17 cellular contexts compared by ENCODE assay signal in the genomic region with DNA sequence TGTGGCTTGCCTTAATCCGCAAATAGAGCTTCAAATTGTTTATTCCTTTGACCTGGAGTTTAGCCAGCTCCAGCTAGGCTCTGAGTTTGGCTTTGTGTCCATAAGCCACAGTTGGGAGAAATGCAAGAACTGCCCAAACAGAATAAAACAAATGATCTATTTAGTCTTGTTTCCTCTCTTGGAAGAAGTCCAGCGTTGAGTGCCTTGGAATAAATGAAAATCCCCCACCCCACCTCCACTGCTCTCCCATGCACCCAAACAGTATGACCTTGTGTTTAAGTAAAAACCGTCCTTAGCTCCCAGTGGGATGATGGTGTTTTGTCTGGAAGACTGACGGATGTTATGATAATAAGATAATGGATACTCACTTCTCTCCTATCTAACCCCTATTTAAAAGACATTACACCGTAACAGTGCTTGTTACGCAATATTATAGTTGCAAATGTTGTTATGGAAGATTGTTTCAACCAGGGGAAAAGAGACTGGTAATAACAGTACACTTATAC. TPM values are rescaled to one million over a fixed set of nuclear protein-coding genes. Genes with fewer than 3 reads are reported as not detected.
DNase-seq lines count a peak whose midpoint lies in the region; ATAC-seq and TF ChIP-seq lines count a peak whose summit lies in the region.
"Had no signal": no experiment of that assay in that cellular context is flagged by ENCODE, and none has a peak within 500 bp of the region (broad histone marks: within the 10 kb centered on the region; RNA-seq: fewer than 3 reads in every experiment).

No MANE protein-coding gene starts in this region.

- intact Hi-C loops in Right ventricle myocardium inferior (cut with DNase I) = no loop called here
- intact Hi-C loops in right cardiac atrium (cut with DNase I) = no loop called here
- intact Hi-C loops in head of caudate nucleus (cut with DNase I) = no loop called here
- intact Hi-C loops in testis (cut with DNase I; ENCODE audit: low total_unique reads) = no loop called here

- TF ChIP-seq CTCF in testis (IDR thresholded peaks at IDR 0.05) = no peak

- no peak for DNase-seq in Right ventricle myocardium inferior (ENCODE audit: missing footprints)
- no peak for DNase-seq in right cardiac atrium
- peak in 23 of 42 donors; percentile 4 to 71 (median 41) for DNase-seq in head of caudate nucleus
- peak; percentile 34 for DNase-seq in testis
- no peak for DNase-seq in activated gamma-delta T cell (lab: John Stamatoyannopoulos, UW)
- DNase-seq in mucosa of gallbladder (ENCODE audit: low spot score) = no peak
- DNase-seq: ACHN; activated CD4-positive, alpha-beta T cell treated with anti-CD3 and anti-CD28 coated beads for 36 hours; activated T-cell treated with anti-CD3 and anti-CD28 coated beads, Interleukin-2, amount 50 U/mL, for 24 hours; Calu3; H9; Kasumi-1; NCI-H2107 had no signal

- H3K27ac ChIP-seq in right cardiac atrium (ENCODE audit: low read length) = no peak overlapping the region
- peak overlapping the region; percentile 62 for H3K27ac ChIP-seq in angular gyrus (ENCODE audit: low read depth, low read length)
- H3K27ac ChIP-seq in testis = no peak overlapping the region

- peaks cover 3% of the 10 kb centered on the region for H3K4me1 ChIP-seq in right cardiac atrium (ENCODE audit: control insufficient read depth, insufficient read depth, low read length)
- peaks cover under 1% of the 10 kb centered on the region for H3K4me1 ChIP-seq in testis

- H3K27me3 ChIP-seq in right cardiac atrium (ENCODE audit: control insufficient read depth, insufficient read depth) = no peaks in the 10 kb centered on the region
- H3K27me3 ChIP-seq in testis = no peaks in the 10 kb centered on the region

- H3K4me3 ChIP-seq in right cardiac atrium (ENCODE audit: low read length) (no peak overlapping the region), testis (no peak overlapping the region)
- H3K4me3 ChIP-seq: lung, smooth muscle cell had no signal

- ATAC-seq in Right ventricle myocardium inferior (peak; percentile 15), right cardiac atrium (no peak), GM18867 (IDR thresholded peaks at IDR 0.05; ENCODE audit: unreplicated experiment) (no peak)
- ATAC-seq: activated CD4-positive, alpha-beta T cell treated with anti-CD3 and anti-CD28 coated beads for 36 hours had no signal

- H3K36me3 ChIP-seq in testis (ENCODE audit: low read depth, missing control alignments) = no peaks in the 10 kb centered on the region

- TF ChIP-seq POLR2A in testis (IDR thresholded peaks at IDR 0.05) = no peak

- WGBS in right cardiac atrium = 26% methylated on average over 6 of the region's 6 CpGs
- 32 to 36% methylated on average over 6 of the region's 6 CpGs for WGBS in testis, 2 donors

- H3K9me3 ChIP-seq in right cardiac atrium (ENCODE audit: control insufficient read depth, low read length) (no peaks in the 10 kb centered on the region), testis (no peaks in the 10 kb centered on the region)

RNA-seq across cellular contexts. Expression of gene SERPINE2, which starts 3.2 kb away (rescaled TPM):
- total RNA-seq in Right ventricle myocardium inferior = 6.1 TPM
- 10 to 100 TPM; 15.4 to 49.4 (median 25.6) TPM for total RNA-seq in right cardiac atrium
- polyA plus RNA-seq in right cardiac atrium = 24.2 TPM
- 100 to 1,000 TPM; 145 to 220 TPM for total RNA-seq in testis
- polyA plus RNA-seq in testis (ENCODE audit: insufficient read depth, low read depth, low replicate concordance) = 145 TPM
- total RNA-seq in mucosa of gallbladder = 32.5 TPM

Comparison
In these comparisons a context has a peak if more than half of its experiments do, and no peak if none do; other contexts are left out.
1. DNase-seq: peak in head of caudate nucleus (23 of 42) and testis (single experiment); none in Right ventricle myocardium inferior (single experiment), right cardiac atrium (0 of 3), activated gamma-delta T cell (single experiment) and mucosa of gallbladder (single experiment).